ENCODE assay signal across 8 cellular contexts in genomic region chr6:13614926-13615801, GRCh38. TPM values are rescaled to one million over a fixed set of nuclear protein-coding genes. Genes with fewer than 3 reads are reported as not detected.
DNase-seq lines count a peak whose midpoint lies in the region; ATAC-seq, FAIRE-seq and TF ChIP-seq lines count a peak whose summit lies in the region.

TSS of gene NOL7 (plus strand) at chr6:13615335. CDS start at chr6:13615359, 24 bp downstream.

- H3K4me3 Mint-ChIP-seq in progenitor cell of endocrine pancreas (ENCODE audit: low read depth), result peak within 1 kb of the TSS; percentile 95

- peaks cover 23% of the 10 kb centered on the region for H3K4me1 Mint-ChIP-seq in progenitor cell of endocrine pancreas (ENCODE audit: low read depth)

- H3K27me3 Mint-ChIP-seq in progenitor cell of endocrine pancreas, result no peaks in the 10 kb centered on the region

- TF ChIP-seq POLR2A in GM12892 (IDR thresholded peaks at IDR 0.05; ENCODE audit: low read depth, low read length), result peak; percentile 93

- H3K27ac Mint-ChIP-seq in progenitor cell of endocrine pancreas, result peak within 1 kb of the TSS; percentile 98

- FAIRE-seq in GM12892 (lab: Jason Lieb, UNC), result peak; percentile 95

- peak; percentile 82 for TF ChIP-seq CTCF in progenitor cell of endocrine pancreas (IDR thresholded peaks at IDR 0.05; ENCODE audit: unreplicated experiment)

- H3K9me3 Mint-ChIP-seq in progenitor cell of endocrine pancreas (ENCODE audit: low read depth), result no peaks in the 10 kb centered on the region

- H3K36me3 Mint-ChIP-seq in progenitor cell of endocrine pancreas (ENCODE audit: insufficient read depth), result peaks cover 10% of the 10 kb centered on the region

- intact Hi-C loops in left cardiac atrium (cut with DNase I), result loop anchor here in 1 of 2 donors (10.0 kb wide), 1 partner anchor 90 kb away; no protein-coding TSS in a partner anchor

- DNase-seq in GM12892 (ENCODE audit: insufficient read length) (peak; percentile 89), NCI-H146 (lab: John Stamatoyannopoulos, UW) (peak; percentile 98), T-helper 1 cell (peak; percentile 96 to 99 (median 98)), amniotic epithelial cell (ENCODE audit: low read depth) (peak; percentile 97), left cardiac atrium (peak; percentile 99), progenitor cell of endocrine pancreas (ENCODE audit: low spot score, unreplicated experiment) (peak; percentile 98), ureter (ENCODE audit: low spot score) (peak; percentile 99)

- ATAC-seq in HG02852 (IDR thresholded peaks at IDR 0.05; ENCODE audit: unreplicated experiment) (peak; percentile 89), left cardiac atrium (peak; percentile 97)

RNA-seq across cellular contexts. Expression of gene NOL7, which starts in this region (rescaled TPM):
- 70.2 TPM for polyA plus RNA-seq in GM12892 (2012; ENCODE audit: missing spikeins)
- total RNA-seq in left cardiac atrium (10 to 100 TPM; 41.4 to 50.5 TPM), progenitor cell of endocrine pancreas (40.5 and 44.6 TPM in 2 replicates), ureter (56.9 TPM)

Comparison
In these comparisons a context has a peak if more than half of its experiments do, and no peak if none do; other contexts are left out.
1. Peak in every context shown above with its lines: DNase-seq and ATAC-seq.